In genomic region chr1:16651560-16651959, GRCh38 we compare ENCODE assay signal across 9 cellular contexts. TPM values are rescaled to one million over a fixed set of nuclear protein-coding genes. Genes with fewer than 3 reads are reported as not detected.
A peak's percentile ranks its signal among the peaks of the same experiment; 100 is the strongest.
DNase-seq lines count a peak whose midpoint lies in the region; ATAC-seq, FAIRE-seq and TF ChIP-seq lines count a peak whose summit lies in the region.
"Not testable (repeated sequence)": the region's sequence is repeated elsewhere in the genome, so short reads cannot be mapped to it uniquely, and the experiment has no call there.
"Had no signal": no experiment of that assay in that cellular context is flagged by ENCODE, and none has a peak within 500 bp of the region (broad histone marks: within the 10 kb centered on the region; RNA-seq: fewer than 3 reads in every experiment).

No MANE protein-coding gene starts in this region.

- not testable (repeated sequence) for H3K9ac ChIP-seq in HCT116 (ENCODE audit: low read length)

- H4K20me1 ChIP-seq in HCT116 (ENCODE audit: insufficient read depth) = not testable (repeated sequence)

- WGBS in A549 (ENCODE audit: missing lambda C conversion rate) = 95% methylated on average over 1 of the region's 1 CpG
- WGBS in right lobe of liver (ENCODE audit: insufficient coverage, low coverage, low lambda C conversion rate, missing lambda C conversion rate) = 92% methylated on average over 1 of the region's 1 CpG

- not testable (repeated sequence) for H3K4me1 Mint-ChIP-seq in T-helper 2 cell treated with Interferon-gamma antibody and Interleukin-4, amounts not matched to agents 5 μg/mL and 100 μg/mL, for 36 hours (ENCODE audit: low read depth); activated CD8-positive, alpha-beta T cell treated with anti-CD3 and anti-CD28 coated beads for 36 hours (ENCODE audit: low read depth); stimulated activated effector memory CD8-positive, alpha-beta T cell treated with anti-CD3 and anti-CD28 coated beads, Interleukin-12 subunit alpha, Interleukin-12 subunit beta, amount 100 ng/mL, for 72 hours

- not testable (repeated sequence) for TF ChIP-seq RAD21 in A549 (conservative IDR thresholded peaks at IDR 0.05 in 1 of 2, IDR thresholded peaks at IDR 0.05 in 1 of 2); HCT116 (IDR thresholded peaks at IDR 0.05; ENCODE audit: low read depth)

- not testable (repeated sequence) for H3K4me3 ChIP-seq in A549; HCT116 (replicated peaks in 1 of 2; ENCODE audit: low read depth in 1 of 2, low read length in 2 of 2); right lobe of liver

- not testable (repeated sequence) for H3K27ac ChIP-seq in A549; HCT116 (ENCODE audit: low read depth, low read length)
- H3K27ac ChIP-seq in right lobe of liver = peak overlapping the region in 1 of 3 donors; percentile 50

- not testable (repeated sequence) for FAIRE-seq in A549 (lab: Jason Lieb, UNC)

- peak; percentile 69 to 76 for ATAC-seq in A549
- ATAC-seq in HCT116 = peak; percentile 27; the same call in 1 of the 2 replicates
- ATAC-seq in activated CD8-positive, alpha-beta T cell treated with anti-CD3 and anti-CD28 coated beads for 36 hours; stimulated activated effector memory CD8-positive, alpha-beta T cell treated with anti-CD3 and anti-CD28 coated beads, Interleukin-12 subunit alpha, Interleukin-12 subunit beta, amount 100 ng/mL, for 72 hours: not testable (repeated sequence)
- ATAC-seq in right lobe of liver = peak; percentile 42 to 83 (median 64)

- H3K79me2 ChIP-seq in HCT116 (ENCODE audit: insufficient read depth, low read length) = not testable (repeated sequence)

- not testable (repeated sequence) for TF ChIP-seq EP300 in A549 (IDR thresholded peaks at IDR 0.05)

- H3K4me3 Mint-ChIP-seq in T-helper 2 cell treated with Interferon-gamma antibody and Interleukin-4, amounts not matched to agents 5 μg/mL and 100 μg/mL, for 36 hours; activated CD8-positive, alpha-beta T cell treated with anti-CD3 and anti-CD28 coated beads for 36 hours; stimulated activated effector memory CD8-positive, alpha-beta T cell treated with anti-CD3 and anti-CD28 coated beads, Interleukin-12 subunit alpha, Interleukin-12 subunit beta, amount 100 ng/mL, for 72 hours: not testable (repeated sequence)

- H3K9me2 ChIP-seq in HCT116 (ENCODE audit: insufficient read depth) = not testable (repeated sequence)

- CTCF ChIA-PET in A549 (lab: Yijun Ruan, JAX) = interaction anchor here (1.1 kb wide), 1 partner anchor 30 kb away, joined by 4 read pairs; no protein-coding TSS in a partner anchor
- CTCF ChIA-PET in HCT116 (lab: Charles Lee); activated CD8-positive, alpha-beta T cell treated with anti-CD3 and anti-CD28 coated beads for 36 hours (lab: Charles Lee): not testable (repeated sequence)

- not testable (repeated sequence) for BruUV-seq in HCT116 (replicated peaks; lab: Mats Ljungman, UMichigan)

- H3K27me3 Mint-ChIP-seq in T-helper 2 cell treated with Interferon-gamma antibody and Interleukin-4, amounts not matched to agents 5 μg/mL and 100 μg/mL, for 36 hours (ENCODE audit: low read depth); activated CD8-positive, alpha-beta T cell treated with anti-CD3 and anti-CD28 coated beads for 36 hours: not testable (repeated sequence)

- not testable (repeated sequence) for H3K27me3 ChIP-seq in HCT116 (ENCODE audit: insufficient read depth, low read length); right lobe of liver

- POLR2A ChIA-PET in A549 (lab: Yijun Ruan, JAX) = interaction anchor here (0.6 kb wide), 1 partner anchor 295 kb away, joined by 3 read pairs; no protein-coding TSS in a partner anchor
- POLR2A ChIA-PET in HCT116 (lab: Charles Lee); activated CD8-positive, alpha-beta T cell treated with anti-CD3 and anti-CD28 coated beads for 36 hours (lab: Charles Lee): not testable (repeated sequence)

- H3K9me3 ChIP-seq in A549; HCT116 (ENCODE audit: control insufficient read depth in 1 of 2, insufficient read depth in 1 of 2, low read depth in 1 of 2, low read length in 2 of 2); right lobe of liver: not testable (repeated sequence)

- H3K27ac Mint-ChIP-seq in T-helper 2 cell treated with Interferon-gamma antibody and Interleukin-4, amounts not matched to agents 5 μg/mL and 100 μg/mL, for 36 hours; activated CD8-positive, alpha-beta T cell treated with anti-CD3 and anti-CD28 coated beads for 36 hours; stimulated activated effector memory CD8-positive, alpha-beta T cell treated with anti-CD3 and anti-CD28 coated beads, Interleukin-12 subunit alpha, Interleukin-12 subunit beta, amount 100 ng/mL, for 72 hours: not testable (repeated sequence)

- not testable (repeated sequence) for H3K4me1 ChIP-seq in A549; HCT116 (ENCODE audit: control insufficient read depth in 1 of 2, insufficient read depth in 2 of 2, low read length in 2 of 2); right lobe of liver

- peak overlapping the region; percentile 11; the same call in 1 of the 3 replicates for H3K4me2 ChIP-seq in A549
- H3K4me2 ChIP-seq in HCT116 (ENCODE audit: low read length) = not testable (repeated sequence)

- not testable (repeated sequence) for H3K9me3 Mint-ChIP-seq in T-helper 2 cell treated with Interferon-gamma antibody and Interleukin-4, amounts not matched to agents 5 μg/mL and 100 μg/mL, for 36 hours; activated CD8-positive, alpha-beta T cell treated with anti-CD3 and anti-CD28 coated beads for 36 hours; stimulated activated effector memory CD8-positive, alpha-beta T cell treated with anti-CD3 and anti-CD28 coated beads, Interleukin-12 subunit alpha, Interleukin-12 subunit beta, amount 100 ng/mL, for 72 hours

- intact Hi-C loops in HCT116 (cut with micrococcal nuclease); activated CD8-positive, alpha-beta T cell treated with anti-CD3 and anti-CD28 coated beads for 36 hours (cut with micrococcal nuclease); right lobe of liver (cut with DNase I): not testable (repeated sequence)

- H2AFZ ChIP-seq in HCT116 (ENCODE audit: low read depth, low read length, poor library complexity, severe bottlenecking) = not testable (repeated sequence)

- TF ChIP-seq CTCF in A549 (IDR thresholded peaks at IDR 0.05); HCT116 (IDR thresholded peaks at IDR 0.05 in 2 of 3, conservative IDR thresholded peaks at IDR 0.05 in 1 of 3; ENCODE audit: borderline replicate concordance in 1 of 3, insufficient read depth in 1 of 3, low read depth in 2 of 3, low read length in 2 of 3); activated CD8-positive, alpha-beta T cell treated with anti-CD3 and anti-CD28 coated beads for 36 hours (IDR thresholded peaks at IDR 0.05): not testable (repeated sequence)
- peak in 2 of 4 donors; percentile 14 to 44 for TF ChIP-seq CTCF in right lobe of liver (IDR thresholded peaks at IDR 0.05)

- not testable (repeated sequence) for H3K36me3 Mint-ChIP-seq in T-helper 2 cell treated with Interferon-gamma antibody and Interleukin-4, amounts not matched to agents 5 μg/mL and 100 μg/mL, for 36 hours (ENCODE audit: low read depth); activated CD8-positive, alpha-beta T cell treated with anti-CD3 and anti-CD28 coated beads for 36 hours (ENCODE audit: low read depth); stimulated activated effector memory CD8-positive, alpha-beta T cell treated with anti-CD3 and anti-CD28 coated beads, Interleukin-12 subunit alpha, Interleukin-12 subunit beta, amount 100 ng/mL, for 72 hours

- not testable (repeated sequence) for DNase-seq in A549 (ENCODE audit: low read depth in 1 of 2, low spot score in 1 of 2); HCT116 (ENCODE audit: low read depth, low spot score)
- DNase-seq in NAMALWA (ENCODE audit: low spot score) (peak; percentile 63), ecto neural progenitor cell (ENCODE audit: low spot score) (peak; percentile 23), right lobe of liver (peak in 1 of 3 donors; percentile 6)
- DNase-seq in T-helper 2 cell treated with Interferon-gamma antibody and Interleukin-4, amounts not matched to agents 5 μg/mL and 100 μg/mL, for 36 hours (ENCODE audit: low spot score) = peak; percentile 7
- peak; percentile 0 for DNase-seq in activated CD8-positive, alpha-beta T cell treated with anti-CD3 and anti-CD28 coated beads for 36 hours
- DNase-seq in stimulated activated effector memory CD8-positive, alpha-beta T cell treated with anti-CD3 and anti-CD28 coated beads, Interleukin-12 subunit alpha, Interleukin-12 subunit beta, amount 100 ng/mL, for 72 hours (ENCODE audit: low spot score in 2 of 2) = peak; percentile 1 to 49

- TF ChIP-seq POLR2A in A549 (IDR thresholded peaks at IDR 0.05; ENCODE audit: low read length); HCT116 (IDR thresholded peaks at IDR 0.05; ENCODE audit: borderline replicate concordance, extremely low read depth, insufficient read depth, insufficient read length); right lobe of liver (IDR thresholded peaks at IDR 0.05): not testable (repeated sequence)

- H3K36me3 ChIP-seq in HCT116 (ENCODE audit: control insufficient read depth in 1 of 2, insufficient read depth in 2 of 2, low read length in 2 of 2) = not testable (repeated sequence)
- H3K36me3 ChIP-seq in right lobe of liver = peaks cover 0 to 11% (median 0%) of the 10 kb centered on the region in 4 donors

- RAD21 ChIA-PET in HCT116 (lab: Charles Lee; ENCODE audit: low non-redundant PET in 1 of 2, low total read pairs in 2 of 2, uncharacterized antibody in 2 of 2, unreplicated experiment in 2 of 2) = not testable (repeated sequence)

RNA-seq across cellular contexts. Expression of gene RNU1-3, which starts 15.2 kb away (rescaled TPM):
- polyA plus RNA-seq in A549 (2011; rRNA removed) (56.2 TPM in 1 of 2 replicates, not detected in the other), A549 (2017; fragmentation: RNase III; extraction: RNeasy Plus Mini Kit Qiagen cat#74134 plus additional on column Dnase treatment) (6.5 to 8.5 TPM (median 6.6 TPM) in 3 replicates)
- not detected in 2 replicates for polyA plus RNA-seq in A549 (2012; cell fraction: cytosol; rRNA removed)
- polyA plus RNA-seq in A549 (2012; cell fraction: nucleus; rRNA removed) = not detected in 2 replicates
- polyA minus RNA-seq in A549 (2011; rRNA and poly(A)+ RNA removed) = 38,453 and 40,699 TPM in 2 replicates
- total RNA-seq in HCT116 (2021; ENCODE audit: unreplicated experiment) (1,685 TPM), right lobe of liver (1,000 to 10,000 TPM in 3 of 6 experiments, 100 to 1,000 TPM in 1, under 1 TPM in 2; under 0.01 to 3,377 (median 977) TPM)
- 8.8 and 29.6 TPM in 2 replicates for polyA plus RNA-seq in HCT116 (2012)
- total RNA-seq in activated CD8-positive, alpha-beta T cell treated with anti-CD3 and anti-CD28 coated beads for 36 hours = 1,000 to 10,000 TPM in 1 of 2 experiments, 100 to 1,000 TPM in 1; 820 to 1,043 TPM
- polyA plus RNA-seq: AG04450 had no signal

RNA-seq across cellular contexts. Expression of gene NBPF1, which starts 38.2 kb away (rescaled TPM):
- polyA plus RNA-seq in A549 (2011; rRNA removed) (36.8 and 37.0 TPM in 2 replicates), A549 (2017; fragmentation: RNase III; extraction: RNeasy Plus Mini Kit Qiagen cat#74134 plus additional on column Dnase treatment) (23.0 to 24.5 TPM (median 23.9 TPM) in 3 replicates)
- polyA plus RNA-seq in A549 (2012; cell fraction: cytosol; rRNA removed) = 10.7 and 13.8 TPM in 2 replicates
- 10.4 and 13.8 TPM in 2 replicates for polyA plus RNA-seq in A549 (2012; cell fraction: nucleus; rRNA removed)
- polyA minus RNA-seq in A549 (2011; rRNA and poly(A)+ RNA removed) = 58.3 and 65.1 TPM in 2 replicates
- total RNA-seq in HCT116 (2021; ENCODE audit: unreplicated experiment) (46.0 TPM), right lobe of liver (10 to 100 TPM; 22.7 to 30.7 (median 24.1) TPM)
- 17.4 and 21.3 TPM in 2 replicates for polyA plus RNA-seq in HCT116 (2012)
- 1 to 10 TPM; 2.8 to 3.1 TPM for total RNA-seq in activated CD8-positive, alpha-beta T cell treated with anti-CD3 and anti-CD28 coated beads for 36 hours

Comparison
In these comparisons a context has a peak if more than half of its experiments do, and no peak if none do; other contexts are left out.
1. RNA of gene NBPF1, which starts 38.2 kb away (total RNA-seq): 46.0 TPM in HCT116 (single experiment) and 22.7 to 30.7 TPM in right lobe of liver; 2.8 to 3.1 TPM in activated CD8-positive, alpha-beta T cell treated with anti-CD3 and anti-CD28 coated beads for 36 hours; every median in the first group is over 4 times any median in the second.